In genomic region chr2:223601932-223602676, GRCh38 we compare ENCODE assay signal across 9 cellular contexts. TPM values are rescaled to one million over a fixed set of nuclear protein-coding genes. Genes with fewer than 3 reads are reported as not detected.
DNase-seq lines count a peak whose midpoint lies in the region; ATAC-seq and TF ChIP-seq lines count a peak whose summit lies in the region.
"Had no signal": no experiment of that assay in that cellular context is flagged by ENCODE, and none has a peak within 500 bp of the region (broad histone marks: within the 10 kb centered on the region; RNA-seq: fewer than 3 reads in every experiment).

Gene SCG2 (minus strand): TSS chr2:223602361. CDS start chr2:223599282, 3,079 bp downstream.

- DNase-seq in DMS53 (lab: John Stamatoyannopoulos, UW) (peak; percentile 88), Karpas-422 (peak; percentile 45), brain pericyte (ENCODE audit: low read depth, low spot score) (peak; percentile 81), immature natural killer cell (peak; percentile 1 to 26 (median 6)), smooth muscle cell (lab: John Stamatoyannopoulos, UW; ENCODE audit: unreplicated experiment) (peak; percentile 24)

- no peak within 1 kb of the TSS for H3K4me2 ChIP-seq in Karpas-422 (ENCODE audit: low read depth, low read length, poor library complexity, severe bottlenecking)
- peak within 1 kb of the TSS; percentile 80 for H3K4me2 ChIP-seq in smooth muscle cell

- H3K4me3 Mint-ChIP-seq in immature natural killer cell, result no peak within 1 kb of the TSS

- peaks cover 0 to 4% (median 2%) of the 10 kb centered on the region in 3 donors for H3K27me3 Mint-ChIP-seq in immature natural killer cell (ENCODE audit: low read depth in 3 of 3)

- H3K36me3 Mint-ChIP-seq in immature natural killer cell, result no peaks in the 10 kb centered on the region

- peak; percentile 37 for TF ChIP-seq CTCF in smooth muscle cell (IDR thresholded peaks at IDR 0.05; ENCODE audit: borderline replicate concordance, insufficient read depth, poor library complexity, severe bottlenecking)

- no peak within 1 kb of the TSS for H3K27ac ChIP-seq in Karpas-422 (ENCODE audit: low read length)
- H3K27ac ChIP-seq in smooth muscle cell (ENCODE audit: low read depth), result peak within 1 kb of the TSS; percentile 40

- H3K27ac Mint-ChIP-seq in immature natural killer cell, result no peak within 1 kb of the TSS

- H3K4me1 ChIP-seq in Karpas-422 (ENCODE audit: low read length) (no peaks in the 10 kb centered on the region), smooth muscle cell (ENCODE audit: low read depth) (peaks cover 17% of the 10 kb centered on the region)

- H3K79me2 ChIP-seq in Karpas-422 (ENCODE audit: low read length) (no peaks in the 10 kb centered on the region), smooth muscle cell (ENCODE audit: low read depth) (no peaks in the 10 kb centered on the region)

- H3K9me3 ChIP-seq in Karpas-422 (ENCODE audit: low read length) (no peaks in the 10 kb centered on the region), smooth muscle cell (replicated peaks; ENCODE audit: low read depth) (no peaks in the 10 kb centered on the region)

- ATAC-seq in GM21526 (IDR thresholded peaks at IDR 0.05; ENCODE audit: low FRiP score, unreplicated experiment), result peak; percentile 68
- ATAC-seq in GM18861 (IDR thresholded peaks at IDR 0.05; ENCODE audit: unreplicated experiment), result no peak

- no peaks in the 10 kb centered on the region for H3K9me2 ChIP-seq in Karpas-422 (replicated peaks; ENCODE audit: insufficient read depth, low read length)

- WGBS in smooth muscle cell (ENCODE audit: low lambda C conversion rate), result 21% methylated on average over 17 of the region's 17 CpGs

- H4K20me1 ChIP-seq in Karpas-422 (ENCODE audit: insufficient read depth, low read depth, low read length) (no peaks in the 10 kb centered on the region), smooth muscle cell (ENCODE audit: low read depth) (no peaks in the 10 kb centered on the region)

- H3K4me1 Mint-ChIP-seq in immature natural killer cell, result no peaks in the 10 kb centered on the region

- peaks cover 0 to 4% (median 0%) of the 10 kb centered on the region in 6 donors for H3K9me3 Mint-ChIP-seq in immature natural killer cell

- no peak within 1 kb of the TSS for H2AFZ ChIP-seq in Karpas-422 (ENCODE audit: low read length)
- H2AFZ ChIP-seq in smooth muscle cell (ENCODE audit: low read depth), result no peak within 1 kb of the TSS

- H3K9ac ChIP-seq in Karpas-422 (ENCODE audit: low read length) (no peak within 1 kb of the TSS), smooth muscle cell (ENCODE audit: low read depth) (no peak within 1 kb of the TSS)

- H3F3A ChIP-seq in smooth muscle cell (ENCODE audit: low read depth), result peaks cover 28% of the 10 kb centered on the region

- H3K4me3 ChIP-seq in Karpas-422 (ENCODE audit: low read length), result no peak within 1 kb of the TSS
- H3K4me3 ChIP-seq in smooth muscle cell, result peak within 1 kb of the TSS; percentile 22

- H3K36me3 ChIP-seq in Karpas-422 (ENCODE audit: insufficient read depth, low read length) (no peaks in the 10 kb centered on the region), smooth muscle cell (ENCODE audit: low read depth) (no peaks in the 10 kb centered on the region)

- no peaks in the 10 kb centered on the region for H3K27me3 ChIP-seq in Karpas-422 (ENCODE audit: low read length)
- H3K27me3 ChIP-seq in smooth muscle cell (ENCODE audit: low read depth), result no peaks in the 10 kb centered on the region

TF ChIP-seq in PFSK-1, 5 proteins besides CTCF, POLR2A, EP300 and RAD21:
- TF ChIP-seq FOXP2 (optimal IDR thresholded peaks at IDR 0.05; ENCODE audit: borderline replicate concordance, extremely low read depth, extremely low read length, insufficient read depth), result no peak
- peak; percentile 97; the same call in 1 of the 2 replicates for TF ChIP-seq SIN3A (IDR thresholded peaks at IDR 0.05; ENCODE audit: borderline replicate concordance, insufficient read depth, low read length)
- TF ChIP-seq, protein P1, sequence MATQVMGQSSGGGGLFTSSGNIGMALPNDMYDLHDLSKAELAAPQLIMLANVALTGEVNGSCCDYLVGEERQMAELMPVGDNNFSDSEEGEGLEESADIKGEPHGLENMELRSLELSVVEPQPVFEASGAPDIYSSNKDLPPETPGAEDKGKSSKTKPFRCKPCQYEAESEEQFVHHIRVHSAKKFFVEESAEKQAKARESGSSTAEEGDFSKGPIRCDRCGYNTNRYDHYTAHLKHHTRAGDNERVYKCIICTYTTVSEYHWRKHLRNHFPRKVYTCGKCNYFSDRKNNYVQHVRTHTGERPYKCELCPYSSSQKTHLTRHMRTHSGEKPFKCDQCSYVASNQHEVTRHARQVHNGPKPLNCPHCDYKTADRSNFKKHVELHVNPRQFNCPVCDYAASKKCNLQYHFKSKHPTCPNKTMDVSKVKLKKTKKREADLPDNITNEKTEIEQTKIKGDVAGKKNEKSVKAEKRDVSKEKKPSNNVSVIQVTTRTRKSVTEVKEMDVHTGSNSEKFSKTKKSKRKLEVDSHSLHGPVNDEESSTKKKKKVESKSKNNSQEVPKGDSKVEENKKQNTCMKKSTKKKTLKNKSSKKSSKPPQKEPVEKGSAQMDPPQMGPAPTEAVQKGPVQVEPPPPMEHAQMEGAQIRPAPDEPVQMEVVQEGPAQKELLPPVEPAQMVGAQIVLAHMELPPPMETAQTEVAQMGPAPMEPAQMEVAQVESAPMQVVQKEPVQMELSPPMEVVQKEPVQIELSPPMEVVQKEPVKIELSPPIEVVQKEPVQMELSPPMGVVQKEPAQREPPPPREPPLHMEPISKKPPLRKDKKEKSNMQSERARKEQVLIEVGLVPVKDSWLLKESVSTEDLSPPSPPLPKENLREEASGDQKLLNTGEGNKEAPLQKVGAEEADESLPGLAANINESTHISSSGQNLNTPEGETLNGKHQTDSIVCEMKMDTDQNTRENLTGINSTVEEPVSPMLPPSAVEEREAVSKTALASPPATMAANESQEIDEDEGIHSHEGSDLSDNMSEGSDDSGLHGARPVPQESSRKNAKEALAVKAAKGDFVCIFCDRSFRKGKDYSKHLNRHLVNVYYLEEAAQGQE (IDR thresholded peaks at IDR 0.05; ENCODE audit: insufficient read depth in 1 of 2, low read depth in 2 of 2, low read length in 2 of 2), result peak; percentile 96 to 99
- no peak for TF ChIP-seq TAF1 (IDR thresholded peaks at IDR 0.05; ENCODE audit: borderline replicate concordance, insufficient read depth, low read length)
- no peak for TF ChIP-seq POLR2AphosphoS5 (IDR thresholded peaks at IDR 0.05; ENCODE audit: low read depth, low read length)

RNA-seq across cellular contexts. Expression of gene SCG2, which starts in this region (rescaled TPM):
- total RNA-seq in Karpas-422 (2014; rRNA removed; shearing (Covaris generic); ENCODE audit: low replicate concordance), result not detected in 2 replicates
- polyA plus RNA-seq in PFSK-1 (2012; ENCODE audit: insufficient read length, low read depth), result 23.0 TPM
- polyA plus RNA-seq in immature natural killer cell (not detected), smooth muscle cell (22.4 and 29.1 TPM in 2 replicates)
- 34.7 and 41.5 TPM in 2 replicates for total RNA-seq in smooth muscle cell
- total RNA-seq: T-helper 2 cell treated with Interferon-gamma antibody and Interleukin-4, amounts not matched to agents 100 ng/mL and 5 ng/mL, for 36 hours had no signal

Comparison
In these comparisons a context has a peak if more than half of its experiments do, and no peak if none do; other contexts are left out.
1. RNA of gene SCG2 (total RNA-seq): 34.7 to 41.5 TPM in smooth muscle cell; not detected in Karpas-422; every median in the first group is over 10 times any median in the second.
2. RNA of gene SCG2 (polyA plus RNA-seq): 22.4 to 29.1 TPM in smooth muscle cell; not detected in immature natural killer cell; every median in the first group is over 10 times any median in the second.
3. Peak in DNase-seq in Karpas-422; RNA of the gene not detected or under 1 TPM.
4. Peak in DNase-seq in immature natural killer cell; RNA of the gene not detected or under 1 TPM.
5. DNase-seq: peak in every context shown above with its lines; median percentile 88 in DMS53; 81 in brain pericyte; 45 in Karpas-422; 24 in smooth muscle cell; 6 in immature natural killer cell.